Comparison of ENCODE assay signal across 2 cellular contexts in genomic region chr1:6191968-6192367, GRCh38.
TF ChIP-seq lines count a peak whose summit lies in the region.

No MANE protein-coding gene starts in this region.

TF ChIP-seq in GM23338, 12 proteins besides CTCF, POLR2A, EP300 and RAD21:
- TF ChIP-seq ZNF462 (CRISPR knock-in tag; IDR thresholded peaks at IDR 0.05) (no peak), EZH2 (IDR thresholded peaks at IDR 0.05; ENCODE audit: low read depth, unreplicated experiment) (no peak), JUNB (IDR thresholded peaks at IDR 0.05; ENCODE audit: unreplicated experiment) (no peak), EZH2phosphoT487 (IDR thresholded peaks at IDR 0.05; ENCODE audit: unreplicated experiment) (no peak), POLR2AphosphoS5 (IDR thresholded peaks at IDR 0.05; ENCODE audit: low read depth) (no peak)

TF ChIP-seq in K562, 482 proteins besides CTCF, POLR2A, EP300 and RAD21:
- TF ChIP-seq, protein P1, sequence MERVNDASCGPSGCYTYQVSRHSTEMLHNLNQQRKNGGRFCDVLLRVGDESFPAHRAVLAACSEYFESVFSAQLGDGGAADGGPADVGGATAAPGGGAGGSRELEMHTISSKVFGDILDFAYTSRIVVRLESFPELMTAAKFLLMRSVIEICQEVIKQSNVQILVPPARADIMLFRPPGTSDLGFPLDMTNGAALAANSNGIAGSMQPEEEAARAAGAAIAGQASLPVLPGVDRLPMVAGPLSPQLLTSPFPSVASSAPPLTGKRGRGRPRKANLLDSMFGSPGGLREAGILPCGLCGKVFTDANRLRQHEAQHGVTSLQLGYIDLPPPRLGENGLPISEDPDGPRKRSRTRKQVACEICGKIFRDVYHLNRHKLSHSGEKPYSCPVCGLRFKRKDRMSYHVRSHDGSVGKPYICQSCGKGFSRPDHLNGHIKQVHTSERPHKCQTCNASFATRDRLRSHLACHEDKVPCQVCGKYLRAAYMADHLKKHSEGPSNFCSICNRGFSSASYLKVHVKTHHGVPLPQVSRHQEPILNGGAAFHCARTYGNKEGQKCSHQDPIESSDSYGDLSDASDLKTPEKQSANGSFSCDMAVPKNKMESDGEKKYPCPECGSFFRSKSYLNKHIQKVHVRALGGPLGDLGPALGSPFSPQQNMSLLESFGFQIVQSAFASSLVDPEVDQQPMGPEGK (CRISPR knock-in tag; IDR thresholded peaks at IDR 0.05; ENCODE audit: borderline replicate concordance) = no peak
- TF ChIP-seq ZNF121 (CRISPR knock-in tag; conservative IDR thresholded peaks at IDR 0.05) = peak; percentile 67
